ENCODE assay signal across 1 cellular context in the genomic region with DNA sequence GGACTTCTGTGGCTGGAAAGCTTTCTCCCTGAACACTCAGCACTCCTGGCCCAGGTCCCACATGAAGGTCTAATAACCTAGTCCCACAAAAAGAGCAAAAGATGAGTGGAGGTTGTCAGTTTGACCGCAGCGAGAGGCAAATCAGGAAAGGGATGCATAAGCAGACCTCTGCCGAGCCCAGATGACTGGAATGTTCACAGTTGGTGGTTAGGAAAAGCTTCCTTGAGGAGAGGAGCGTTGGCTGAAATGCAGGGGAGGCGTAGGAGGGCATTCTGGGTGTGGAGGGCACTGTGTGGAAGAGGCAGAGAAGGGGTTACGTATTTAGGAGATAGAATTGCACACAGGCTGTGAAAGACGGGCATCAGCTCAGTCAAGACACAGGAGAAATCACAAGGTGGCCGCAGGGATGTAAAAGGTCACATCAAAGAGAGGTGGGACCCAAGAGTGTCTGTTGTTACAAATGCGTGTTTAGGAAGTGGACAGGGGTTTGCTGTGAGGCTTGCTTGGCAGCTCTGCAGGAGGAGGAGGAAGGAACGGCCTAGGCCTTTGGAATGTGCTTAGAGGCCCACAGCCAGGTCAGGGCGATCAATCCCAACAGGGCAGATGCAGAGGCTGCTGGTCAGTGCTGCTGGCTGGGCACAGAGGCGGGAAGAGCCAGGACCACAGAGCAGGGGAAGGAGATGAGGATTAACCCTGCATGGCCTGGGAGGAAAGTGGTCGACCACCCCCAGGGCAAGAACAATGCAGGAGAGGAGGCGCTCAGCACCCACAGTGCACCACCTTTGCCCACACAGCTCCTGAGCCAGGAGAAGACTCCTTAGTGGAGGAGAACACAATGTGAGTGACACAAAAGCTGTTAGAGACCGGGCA.
TF ChIP-seq lines count a peak whose summit lies in the region.

No MANE protein-coding gene starts in this region.

TF ChIP-seq in GM23338, 12 proteins besides CTCF, POLR2A, EP300 and RAD21 (continued from another document):
- TF ChIP-seq, protein P1, sequence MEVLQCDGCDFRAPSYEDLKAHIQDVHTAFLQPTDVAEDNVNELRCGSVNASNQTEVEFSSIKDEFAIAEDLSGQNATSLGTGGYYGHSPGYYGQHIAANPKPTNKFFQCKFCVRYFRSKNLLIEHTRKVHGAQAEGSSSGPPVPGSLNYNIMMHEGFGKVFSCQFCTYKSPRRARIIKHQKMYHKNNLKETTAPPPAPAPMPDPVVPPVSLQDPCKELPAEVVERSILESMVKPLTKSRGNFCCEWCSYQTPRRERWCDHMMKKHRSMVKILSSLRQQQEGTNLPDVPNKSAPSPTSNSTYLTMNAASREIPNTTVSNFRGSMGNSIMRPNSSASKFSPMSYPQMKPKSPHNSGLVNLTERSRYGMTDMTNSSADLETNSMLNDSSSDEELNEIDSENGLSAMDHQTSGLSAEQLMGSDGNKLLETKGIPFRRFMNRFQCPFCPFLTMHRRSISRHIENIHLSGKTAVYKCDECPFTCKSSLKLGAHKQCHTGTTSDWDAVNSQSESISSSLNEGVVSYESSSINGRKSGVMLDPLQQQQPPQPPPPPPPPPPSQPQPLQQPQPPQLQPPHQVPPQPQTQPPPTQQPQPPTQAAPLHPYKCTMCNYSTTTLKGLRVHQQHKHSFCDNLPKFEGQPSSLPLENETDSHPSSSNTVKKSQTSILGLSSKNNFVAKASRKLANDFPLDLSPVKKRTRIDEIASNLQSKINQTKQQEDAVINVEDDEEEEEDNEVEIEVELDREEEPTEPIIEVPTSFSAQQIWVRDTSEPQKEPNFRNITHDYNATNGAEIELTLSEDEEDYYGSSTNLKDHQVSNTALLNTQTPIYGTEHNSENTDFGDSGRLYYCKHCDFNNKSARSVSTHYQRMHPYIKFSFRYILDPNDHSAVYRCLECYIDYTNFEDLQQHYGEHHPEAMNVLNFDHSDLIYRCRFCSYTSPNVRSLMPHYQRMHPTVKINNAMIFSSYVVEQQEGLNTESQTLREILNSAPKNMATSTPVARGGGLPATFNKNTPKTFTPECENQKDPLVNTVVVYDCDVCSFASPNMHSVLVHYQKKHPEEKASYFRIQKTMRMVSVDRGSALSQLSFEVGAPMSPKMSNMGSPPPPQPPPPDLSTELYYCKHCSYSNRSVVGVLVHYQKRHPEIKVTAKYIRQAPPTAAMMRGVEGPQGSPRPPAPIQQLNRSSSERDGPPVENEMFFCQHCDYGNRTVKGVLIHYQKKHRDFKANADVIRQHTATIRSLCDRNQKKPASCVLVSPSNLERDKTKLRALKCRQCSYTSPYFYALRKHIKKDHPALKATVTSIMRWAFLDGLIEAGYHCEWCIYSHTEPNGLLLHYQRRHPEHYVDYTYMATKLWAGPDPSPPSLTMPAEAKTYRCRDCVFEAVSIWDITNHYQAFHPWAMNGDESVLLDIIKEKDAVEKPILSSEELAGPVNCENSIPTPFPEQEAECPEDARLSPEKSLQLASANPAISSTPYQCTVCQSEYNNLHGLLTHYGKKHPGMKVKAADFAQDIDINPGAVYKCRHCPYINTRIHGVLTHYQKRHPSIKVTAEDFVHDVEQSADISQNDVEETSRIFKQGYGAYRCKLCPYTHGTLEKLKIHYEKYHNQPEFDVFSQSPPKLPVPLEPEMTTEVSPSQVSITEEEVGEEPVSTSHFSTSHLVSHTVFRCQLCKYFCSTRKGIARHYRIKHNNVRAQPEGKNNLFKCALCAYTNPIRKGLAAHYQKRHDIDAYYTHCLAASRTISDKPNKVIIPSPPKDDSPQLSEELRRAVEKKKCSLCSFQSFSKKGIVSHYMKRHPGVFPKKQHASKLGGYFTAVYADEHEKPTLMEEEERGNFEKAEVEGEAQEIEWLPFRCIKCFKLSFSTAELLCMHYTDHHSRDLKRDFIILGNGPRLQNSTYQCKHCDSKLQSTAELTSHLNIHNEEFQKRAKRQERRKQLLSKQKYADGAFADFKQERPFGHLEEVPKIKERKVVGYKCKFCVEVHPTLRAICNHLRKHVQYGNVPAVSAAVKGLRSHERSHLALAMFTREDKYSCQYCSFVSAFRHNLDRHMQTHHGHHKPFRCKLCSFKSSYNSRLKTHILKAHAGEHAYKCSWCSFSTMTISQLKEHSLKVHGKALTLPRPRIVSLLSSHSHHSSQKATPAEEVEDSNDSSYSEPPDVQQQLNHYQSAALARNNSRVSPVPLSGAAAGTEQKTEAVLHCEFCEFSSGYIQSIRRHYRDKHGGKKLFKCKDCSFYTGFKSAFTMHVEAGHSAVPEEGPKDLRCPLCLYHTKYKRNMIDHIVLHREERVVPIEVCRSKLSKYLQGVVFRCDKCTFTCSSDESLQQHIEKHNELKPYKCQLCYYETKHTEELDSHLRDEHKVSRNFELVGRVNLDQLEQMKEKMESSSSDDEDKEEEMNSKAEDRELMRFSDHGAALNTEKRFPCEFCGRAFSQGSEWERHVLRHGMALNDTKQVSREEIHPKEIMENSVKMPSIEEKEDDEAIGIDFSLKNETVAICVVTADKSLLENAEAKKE (CRISPR knock-in tag; IDR thresholded peaks at IDR 0.05): no peak
- TF ChIP-seq CREB1 (CRISPR knock-in tag; IDR thresholded peaks at IDR 0.05; ENCODE audit: low read depth) (no peak), EZH2 (IDR thresholded peaks at IDR 0.05; ENCODE audit: low read depth, unreplicated experiment) (no peak)
TF ChIP-seq in GM23338: peak in this region for 0.
